18 cellular contexts compared by ENCODE assay signal in genomic region chr20:805713-806112, GRCh38. TPM values are rescaled to one million over a fixed set of nuclear protein-coding genes. Genes with fewer than 3 reads are reported as not detected.
A peak's percentile ranks its signal among the peaks of the same experiment; 100 is the strongest.
DNase-seq lines count a peak whose midpoint lies in the region; ATAC-seq and TF ChIP-seq lines count a peak whose summit lies in the region.
"Had no signal": no experiment of that assay in that cellular context is flagged by ENCODE, and none has a peak within 500 bp of the region (broad histone marks: within the 10 kb centered on the region; RNA-seq: fewer than 3 reads in every experiment).

No MANE protein-coding gene starts in this region.

- H3K27me3 ChIP-seq in A673 (replicated peaks; ENCODE audit: insufficient read depth, low read depth, low read length, poor library complexity) (peaks cover 7% of the 10 kb centered on the region), HCT116 (ENCODE audit: insufficient read depth, low read length) (no peaks in the 10 kb centered on the region), ovary (no peaks in the 10 kb centered on the region)

- no peak overlapping the region for H3K27ac ChIP-seq in A673 (ENCODE audit: low read depth, low read length, poor library complexity, severe bottlenecking)
- H3K27ac ChIP-seq in HCT116 (ENCODE audit: low read depth, low read length), result no peak overlapping the region
- H3K27ac ChIP-seq in ovary, result no peak overlapping the region
- H3K27ac ChIP-seq: body of pancreas, left ventricle myocardium inferior had no signal

- DNase-seq in A673 (ENCODE audit: low spot score), result peak; percentile 9
- peak; percentile 48 for DNase-seq in HCT116 (ENCODE audit: low read depth, low spot score)
- DNase-seq in RPMI7951 (ENCODE audit: low read depth), result peak; percentile 35
- DNase-seq in fibroblast of villous mesenchyme (ENCODE audit: low read depth), result peak; percentile 23
- DNase-seq in NCI-H1048 (lab: John Stamatoyannopoulos, UW), result no peak
- no peak for DNase-seq in ovary
- DNase-seq in superior temporal gyrus (ENCODE audit: extremely low spot score), result no peak
- DNase-seq: activated CD4-positive, CD25-positive, alpha-beta regulatory T cell treated with anti-CD3 and anti-CD28 coated beads, Interleukin-2, amount 50 U/mL, for 72 hours; activated naive CD4-positive, alpha-beta T cell; body of pancreas; DMS79; left ventricle myocardium inferior; NCI-H1092; NCI-H226; T-helper 9 cell had no signal

- intact Hi-C loops in A673 (cut with micrococcal nuclease; ENCODE audit: unreplicated experiment) (no loop called here), HCT116 (cut with micrococcal nuclease) (no loop called here), ovary (cut with DNase I) (no loop called here)

- POLR2A ChIA-PET in A673 (lab: Charles Lee; ENCODE audit: low non-redundant PET), result no interaction called here
- POLR2A ChIA-PET in HCT116 (lab: Charles Lee), result no interaction called here

- 16 to 21% (median 21%) methylated on average over 1 of the region's 1 CpG for WGBS in ovary, 3 donors

- RAD21 ChIA-PET in HCT116 (lab: Charles Lee; ENCODE audit: low non-redundant PET in 1 of 2, low total read pairs in 2 of 2, uncharacterized antibody in 2 of 2, unreplicated experiment in 2 of 2), result no interaction called here

- peaks cover 14% of the 10 kb centered on the region for H3K9me3 ChIP-seq in A673 (ENCODE audit: low read depth, low read length, poor library complexity, severe bottlenecking)
- H3K9me3 ChIP-seq in HCT116 (ENCODE audit: control insufficient read depth in 1 of 2, insufficient read depth in 1 of 2, low read depth in 1 of 2, low read length in 2 of 2), result peaks cover 5 to 17% of the 10 kb centered on the region in 2 experiments; a peak in 3 of 4 replicates
- H3K9me3 ChIP-seq in ovary, result no peaks in the 10 kb centered on the region
- H3K9me3 ChIP-seq: body of pancreas had no signal

- CTCF ChIA-PET in A673 (lab: Charles Lee), result no interaction called here
- CTCF ChIA-PET in HCT116 (lab: Charles Lee), result interaction anchor here (1.1 kb wide), 1 partner anchor 13 kb away, joined by 3 read pairs; no protein-coding TSS in a partner anchor

- no TSS peak for BruUV-seq in A673 (replicated peaks; lab: Mats Ljungman, UMichigan)
- BruUV-seq in HCT116 (replicated peaks; lab: Mats Ljungman, UMichigan), result no TSS peak

- no peak for TF ChIP-seq POLR2A in HCT116 (IDR thresholded peaks at IDR 0.05; ENCODE audit: borderline replicate concordance, extremely low read depth, insufficient read depth, insufficient read length)
- no peak for TF ChIP-seq POLR2A in ovary (IDR thresholded peaks at IDR 0.05)

- ATAC-seq in HCT116, result no peak
- no peak for ATAC-seq in HG02798 (IDR thresholded peaks at IDR 0.05; ENCODE audit: poor library complexity, unreplicated experiment)
- ATAC-seq: body of pancreas had no signal

- H3K9me2 ChIP-seq in HCT116 (ENCODE audit: insufficient read depth), result no peaks in the 10 kb centered on the region

- H3K4me3 ChIP-seq in A673 (ENCODE audit: low read depth, low read length, poor library complexity, severe bottlenecking) (no peak overlapping the region), HCT116 (replicated peaks in 1 of 2; ENCODE audit: low read depth in 1 of 2, low read length in 2 of 2) (no peak overlapping the region), fibroblast of villous mesenchyme (ENCODE audit: low read depth, low read length) (no peak overlapping the region), ovary (no peak overlapping the region)
- H3K4me3 ChIP-seq: body of pancreas, left ventricle myocardium inferior had no signal

- TF ChIP-seq CTCF in A673 (conservative IDR thresholded peaks at IDR 0.05; ENCODE audit: low read depth, low read length) (no peak), HCT116 (IDR thresholded peaks at IDR 0.05 in 2 of 3, conservative IDR thresholded peaks at IDR 0.05 in 1 of 3; ENCODE audit: borderline replicate concordance in 1 of 3, insufficient read depth in 1 of 3, low read depth in 2 of 3, low read length in 2 of 3) (no peak), fibroblast of villous mesenchyme (IDR thresholded peaks at IDR 0.05; ENCODE audit: insufficient read depth, low read depth, low read length) (no peak), ovary (IDR thresholded peaks at IDR 0.05) (no peak)

- no peak for TF ChIP-seq RAD21 in HCT116 (IDR thresholded peaks at IDR 0.05; ENCODE audit: low read depth)

- H3K4me1 ChIP-seq in A673 (ENCODE audit: insufficient read depth, low read length, poor library complexity, severe bottlenecking) (no peaks in the 10 kb centered on the region), HCT116 (ENCODE audit: control insufficient read depth in 1 of 2, insufficient read depth in 2 of 2, low read length in 2 of 2) (no peaks in the 10 kb centered on the region), ovary (ENCODE audit: insufficient read depth) (no peaks in the 10 kb centered on the region)
- H3K4me1 ChIP-seq: body of pancreas, left ventricle myocardium inferior had no signal

- H3K79me2 ChIP-seq in HCT116 (ENCODE audit: insufficient read depth, low read length), result no peaks in the 10 kb centered on the region

- H3K4me2 ChIP-seq in HCT116 (ENCODE audit: low read length), result no peak overlapping the region

- no peak overlapping the region for H2AFZ ChIP-seq in HCT116 (ENCODE audit: low read depth, low read length, poor library complexity, severe bottlenecking)

- H3K36me3 ChIP-seq in A673 (ENCODE audit: insufficient read depth, low read length, poor library complexity, severe bottlenecking) (no peaks in the 10 kb centered on the region), HCT116 (ENCODE audit: control insufficient read depth in 1 of 2, insufficient read depth in 2 of 2, low read length in 2 of 2) (no peaks in the 10 kb centered on the region), ovary (no peaks in the 10 kb centered on the region)
- H3K36me3 ChIP-seq: left ventricle myocardium inferior had no signal

- TF ChIP-seq EP300 in ovary (IDR thresholded peaks at IDR 0.05), result no peak

- H3K9ac ChIP-seq in HCT116 (ENCODE audit: low read length), result no peak overlapping the region

- no peaks in the 10 kb centered on the region for H4K20me1 ChIP-seq in HCT116 (ENCODE audit: insufficient read depth)

TF ChIP-seq in HCT116, 20 proteins besides CTCF, POLR2A, EP300 and RAD21:
- TF ChIP-seq CBX3 (IDR thresholded peaks at IDR 0.05; ENCODE audit: low read depth) (peak; percentile 70; the same call in 1 of the 2 replicates), EGR1 (IDR thresholded peaks at IDR 0.05; ENCODE audit: low read depth) (no peak)

RNA-seq across cellular contexts. Expression of gene FAM110A, which starts 27.8 kb away (rescaled TPM):
- total RNA-seq in A673 (2021) (11.7 and 12.2 TPM in 2 replicates), HCT116 (2021; ENCODE audit: unreplicated experiment) (26.4 TPM), fibroblast of villous mesenchyme (4.2 and 5.2 TPM in 2 replicates), ovary (1 to 10 TPM; 2.3 to 6.6 (median 3.9) TPM)
- 26.3 and 30.1 TPM in 2 replicates for polyA plus RNA-seq in HCT116 (2012)
- total RNA-seq in RPMI7951 (2014; rRNA removed; shearing (Covaris generic)), result 10.3 and 12.6 TPM in 2 replicates
- 1 to 10 TPM; 2.1 to 2.5 TPM for polyA plus RNA-seq in ovary

RNA-seq across cellular contexts. Expression of gene SLC52A3, which starts 37.4 kb away (rescaled TPM):
- total RNA-seq in A673 (2021) (not detected in 2 replicates), HCT116 (2021; ENCODE audit: unreplicated experiment) (10.2 TPM), fibroblast of villous mesenchyme (not detected in 2 replicates), ovary (10 to 100 TPM in 1 of 7 donors, 1 to 10 TPM in 5, under 1 TPM in 1; 0.78 to 10.0 (median 2.3) TPM)
- polyA plus RNA-seq in HCT116 (2012), result 9.6 TPM in 2 replicates
- total RNA-seq in RPMI7951 (2014; rRNA removed; shearing (Covaris generic)), result not detected in 2 replicates
- polyA plus RNA-seq in ovary, result 1 to 10 TPM; 2.9 to 4.7 TPM
- total RNA-seq: skeletal muscle tissue had no signal
- polyA plus RNA-seq: BJ had no signal

Comparison
In these comparisons a context has a peak if more than half of its experiments do, and no peak if none do; other contexts are left out.
1. DNase-seq: peak in A673 (single experiment), HCT116 (single experiment), RPMI7951 (single experiment) and fibroblast of villous mesenchyme (single experiment); none in NCI-H1048 (single experiment), ovary (0 of 5) and superior temporal gyrus (single experiment).